ENCODE assay signal across 8 cellular contexts in the genomic region with DNA sequence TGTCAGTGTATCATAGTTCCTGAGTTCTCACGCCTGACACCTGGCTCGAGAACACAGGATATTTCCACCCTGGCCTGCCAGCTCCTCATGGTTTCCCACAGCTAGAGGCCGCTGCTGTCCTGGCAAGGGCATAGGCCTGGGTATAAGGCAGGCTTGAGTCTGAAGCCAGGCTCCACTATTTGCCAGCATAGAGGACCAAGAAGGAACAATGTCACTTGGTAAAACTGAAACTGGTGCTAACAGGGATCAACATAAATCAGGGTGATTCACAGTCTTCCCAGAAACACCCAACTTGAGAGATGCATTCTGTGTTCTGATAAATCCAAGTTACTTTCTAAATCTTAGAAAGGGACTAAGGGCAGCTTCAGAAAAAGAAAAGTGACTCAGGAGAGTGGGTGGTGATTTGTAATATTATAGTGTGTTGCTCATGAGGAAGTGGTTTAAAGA. TPM values are rescaled to one million over a fixed set of nuclear protein-coding genes. Genes with fewer than 3 reads are reported as not detected.
DNase-seq lines count a peak whose midpoint lies in the region; ATAC-seq and TF ChIP-seq lines count a peak whose summit lies in the region.

No MANE protein-coding gene starts in this region.

- H3K4me1 ChIP-seq in cardiac muscle cell (ENCODE audit: low read depth) = peaks cover 23% of the 10 kb centered on the region

- peak; percentile 76 for ATAC-seq in activated naive CD8-positive, alpha-beta T cell treated with anti-CD3 and anti-CD28 coated beads, Interleukin-2, amount 10 ng/mL, durations not matched to agents 7 days and 5 days (ENCODE audit: low read depth)

- H3K9me3 Mint-ChIP-seq in activated naive CD8-positive, alpha-beta T cell treated with anti-CD3 and anti-CD28 coated beads, Interleukin-2, amount 10 ng/mL, durations not matched to agents 7 days and 5 days = no peaks in the 10 kb centered on the region

- peaks cover 27% of the 10 kb centered on the region for H3K4me1 Mint-ChIP-seq in activated naive CD8-positive, alpha-beta T cell treated with anti-CD3 and anti-CD28 coated beads, Interleukin-2, amount 10 ng/mL, durations not matched to agents 7 days and 5 days

- in situ Hi-C loops in ACHN (cut with HindIII; ENCODE audit: low pct_ligation_motif_present, low pct_unique_long_range_greater_than_20kb, low sequenced_read_pairs) = no loop called here
- in situ Hi-C loops in GM13977 (cut with MboI; ENCODE audit: low pct_unique_long_range_greater_than_20kb, low sequenced_read_pairs, unreplicated experiment) = no loop called here

- no peaks in the 10 kb centered on the region for H3K27me3 ChIP-seq in cardiac muscle cell

- H3K36me3 Mint-ChIP-seq in activated naive CD8-positive, alpha-beta T cell treated with anti-CD3 and anti-CD28 coated beads, Interleukin-2, amount 10 ng/mL, durations not matched to agents 7 days and 5 days = no peaks in the 10 kb centered on the region

- H3K9me3 ChIP-seq in cardiac muscle cell (ENCODE audit: low read depth) = no peaks in the 10 kb centered on the region

- CTCF ChIA-PET in HEK293T (lab: Yijun Ruan, JAX) = interaction anchor here (0.6 to 5.8 kb wide), 8 partner anchors 20 to 63 kb away, joined by 3 to 60 read pairs (median 4); a partner anchor contains a TSS

- no peaks in the 10 kb centered on the region for H3K36me3 ChIP-seq in cardiac muscle cell

- no peak overlapping the region for H3K27ac Mint-ChIP-seq in activated naive CD8-positive, alpha-beta T cell treated with anti-CD3 and anti-CD28 coated beads, Interleukin-2, amount 10 ng/mL, durations not matched to agents 7 days and 5 days

- DNase-seq in ACHN (peak; percentile 89), GM13977 (ENCODE audit: low spot score) (peak; percentile 76), KG1 (lab: John Stamatoyannopoulos, UW) (peak; percentile 20), RPMI8226 (peak; percentile 90), cardiac muscle cell (ENCODE audit: low read depth in 1 of 2, low spot score in 1 of 2) (peak; percentile 72 to 83), posterior vena cava (ENCODE audit: low spot score) (peak; percentile 92), HEK293T (ENCODE audit: extremely low spot score) (no peak)
- DNase-seq in activated naive CD8-positive, alpha-beta T cell treated with anti-CD3 and anti-CD28 coated beads, Interleukin-2, amount 10 ng/mL, durations not matched to agents 7 days and 5 days = peak; percentile 63

- POLR2A ChIA-PET in activated naive CD8-positive, alpha-beta T cell treated with anti-CD3 and anti-CD28 coated beads, Interleukin-2, amount 10 ng/mL, durations not matched to agents 7 days and 5 days (lab: Charles Lee) = interaction anchor here (0.6 to 2.0 kb wide), 11 partner anchors 26 to 418 kb away, joined by 3 to 8 read pairs (median 4); a partner anchor contains a TSS
- POLR2A ChIA-PET in HEK293T (lab: Yijun Ruan, JAX) = interaction anchor here (1.1 to 1.9 kb wide), 3 partner anchors 55 to 61 kb away, joined by 4 to 13 read pairs (median 11); a partner anchor contains a TSS

- TF ChIP-seq CTCF in GM13977 (IDR thresholded peaks at IDR 0.05; ENCODE audit: extremely low read depth, insufficient read depth, missing control alignments) (peak; percentile 83), cardiac muscle cell (IDR thresholded peaks at IDR 0.05; ENCODE audit: low read depth, low read length) (peak; percentile 90)

- intact Hi-C loops in posterior vena cava (cut with DNase I) = loop anchor here (5.0 kb wide), 3 partner anchors 45 to 220 kb away; a partner anchor contains a TSS

- H3K27me3 Mint-ChIP-seq in activated naive CD8-positive, alpha-beta T cell treated with anti-CD3 and anti-CD28 coated beads, Interleukin-2, amount 10 ng/mL, durations not matched to agents 7 days and 5 days = peaks cover 19% of the 10 kb centered on the region

- H3K4me3 Mint-ChIP-seq in activated naive CD8-positive, alpha-beta T cell treated with anti-CD3 and anti-CD28 coated beads, Interleukin-2, amount 10 ng/mL, durations not matched to agents 7 days and 5 days = no peak overlapping the region

- no peak overlapping the region for H3K27ac ChIP-seq in cardiac muscle cell

- H3K4me3 ChIP-seq in cardiac muscle cell = no peak overlapping the region

TF ChIP-seq in HEK293T, 16 proteins besides CTCF, POLR2A, EP300 and RAD21:
- TF ChIP-seq, protein P1, sequence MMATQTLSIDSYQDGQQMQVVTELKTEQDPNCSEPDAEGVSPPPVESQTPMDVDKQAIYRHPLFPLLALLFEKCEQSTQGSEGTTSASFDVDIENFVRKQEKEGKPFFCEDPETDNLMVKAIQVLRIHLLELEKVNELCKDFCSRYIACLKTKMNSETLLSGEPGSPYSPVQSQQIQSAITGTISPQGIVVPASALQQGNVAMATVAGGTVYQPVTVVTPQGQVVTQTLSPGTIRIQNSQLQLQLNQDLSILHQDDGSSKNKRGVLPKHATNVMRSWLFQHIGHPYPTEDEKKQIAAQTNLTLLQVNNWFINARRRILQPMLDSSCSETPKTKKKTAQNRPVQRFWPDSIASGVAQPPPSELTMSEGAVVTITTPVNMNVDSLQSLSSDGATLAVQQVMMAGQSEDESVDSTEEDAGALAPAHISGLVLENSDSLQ (IDR thresholded peaks at IDR 0.05) = no peak
- TF ChIP-seq TARDBP (IDR thresholded peaks at IDR 0.05) (no peak), ARNT (IDR thresholded peaks at IDR 0.05) (no peak), ZNF384 (IDR thresholded peaks at IDR 0.05) (no peak), BHLHE40 (IDR thresholded peaks at IDR 0.05; ENCODE audit: borderline replicate concordance) (no peak), NFRKB (IDR thresholded peaks at IDR 0.05) (no peak), CTBP1 (IDR thresholded peaks at IDR 0.05; ENCODE audit: borderline replicate concordance) (no peak), SP1 (IDR thresholded peaks at IDR 0.05) (no peak), LEF1 (IDR thresholded peaks at IDR 0.05; ENCODE audit: borderline replicate concordance) (no peak), FOXA1 (IDR thresholded peaks at IDR 0.05) (no peak), FOXM1 (IDR thresholded peaks at IDR 0.05; ENCODE audit: borderline replicate concordance) (no peak), HDGF (IDR thresholded peaks at IDR 0.05; ENCODE audit: borderline replicate concordance) (no peak), ELF4 (IDR thresholded peaks at IDR 0.05) (no peak)

RNA-seq across cellular contexts. Expression of a gene that starts 6.9 kb away (rescaled TPM):
- total RNA-seq in activated naive CD8-positive, alpha-beta T cell treated with anti-CD3 and anti-CD28 coated beads, Interleukin-2, amount 10 ng/mL, durations not matched to agents 7 days and 5 days = not detected
- total RNA-seq in cardiac muscle cell (0.35 TPM in 1 of 2 replicates, not detected in the other), posterior vena cava (1 to 10 TPM; 1.5 to 3.5 TPM)
- 2.3 and 3.7 TPM in 2 replicates for polyA plus RNA-seq in cardiac muscle cell

RNA-seq across cellular contexts. Expression of a gene that starts 23.5 kb away (rescaled TPM):
- not detected for total RNA-seq in activated naive CD8-positive, alpha-beta T cell treated with anti-CD3 and anti-CD28 coated beads, Interleukin-2, amount 10 ng/mL, durations not matched to agents 7 days and 5 days
- 1.8 TPM in 1 of 2 replicates, not detected in the other for total RNA-seq in cardiac muscle cell
- 0.42 and 0.86 TPM in 2 replicates for polyA plus RNA-seq in cardiac muscle cell
- total RNA-seq in posterior vena cava = 1 to 10 TPM; 4.1 to 8.3 TPM

RNA-seq across cellular contexts. Expression of a gene that starts 27.0 kb away (rescaled TPM):
- 100 to 1,000 TPM; 385 to 394 TPM for total RNA-seq in activated naive CD8-positive, alpha-beta T cell treated with anti-CD3 and anti-CD28 coated beads, Interleukin-2, amount 10 ng/mL, durations not matched to agents 7 days and 5 days
- 74.1 and 89.4 TPM in 2 replicates for total RNA-seq in cardiac muscle cell
- 129 and 133 TPM in 2 replicates for polyA plus RNA-seq in cardiac muscle cell
- 100 to 1,000 TPM; 286 to 472 TPM for total RNA-seq in posterior vena cava

RNA-seq across cellular contexts. Expression of a gene that starts 31.9 kb away (rescaled TPM):
- 1 to 10 TPM; 2.2 to 2.7 TPM for total RNA-seq in activated naive CD8-positive, alpha-beta T cell treated with anti-CD3 and anti-CD28 coated beads, Interleukin-2, amount 10 ng/mL, durations not matched to agents 7 days and 5 days
- not detected in 2 replicates for total RNA-seq in cardiac muscle cell
- polyA plus RNA-seq in cardiac muscle cell = 0.31 and 0.52 TPM in 2 replicates
- not detected for total RNA-seq in posterior vena cava

RNA-seq across cellular contexts. Expression of a gene that starts 36.8 kb away (rescaled TPM):
- 100 to 1,000 TPM; 365 to 373 TPM for total RNA-seq in activated naive CD8-positive, alpha-beta T cell treated with anti-CD3 and anti-CD28 coated beads, Interleukin-2, amount 10 ng/mL, durations not matched to agents 7 days and 5 days
- total RNA-seq in cardiac muscle cell = 13.7 and 23.1 TPM in 2 replicates
- polyA plus RNA-seq in cardiac muscle cell = 40.7 and 54.7 TPM in 2 replicates
- 1,000 to 10,000 TPM; 1,174 to 1,536 TPM for total RNA-seq in posterior vena cava
